In the genomic region with DNA sequence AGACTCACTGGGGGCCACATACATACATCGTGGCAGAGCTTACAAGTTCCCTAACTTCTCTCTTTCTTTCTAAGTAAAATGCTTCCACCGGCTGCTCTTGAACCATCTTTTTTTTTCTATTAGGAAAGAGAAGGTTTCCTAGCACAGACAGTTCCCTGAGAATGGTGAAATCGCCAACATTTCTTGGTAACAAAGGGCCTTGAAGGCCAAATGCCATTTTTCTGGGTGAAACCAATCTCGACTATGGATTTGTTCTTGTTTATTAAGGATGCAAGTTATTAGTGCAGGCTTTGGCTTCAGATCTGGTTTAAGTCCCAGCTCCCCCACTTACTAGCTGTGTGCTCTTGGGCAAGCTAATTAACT, we compare ENCODE assay signal across 12 cellular contexts. TPM values are rescaled to one million over a fixed set of nuclear protein-coding genes. Genes with fewer than 3 reads are reported as not detected.
DNase-seq lines count a peak whose midpoint lies in the region; ATAC-seq and TF ChIP-seq lines count a peak whose summit lies in the region.
"Had no signal": no experiment of that assay in that cellular context is flagged by ENCODE, and none has a peak within 500 bp of the region (broad histone marks: within the 10 kb centered on the region; RNA-seq: fewer than 3 reads in every experiment).

No MANE protein-coding gene starts in this region.

- H3K36me3 Mint-ChIP-seq in activated CD4-positive, alpha-beta memory T cell treated with anti-CD3 and anti-CD28 coated beads for 36 hours: no peaks in the 10 kb centered on the region
- H3K36me3 Mint-ChIP-seq in activated CD4-positive, alpha-beta memory T cell treated with anti-CD3 and anti-CD28 coated beads, Interleukin-2, amount 10 ng/mL, durations not matched to agents 7 days and 5 days (ENCODE audit: low read depth): no peaks in the 10 kb centered on the region
- peaks cover 5% of the 10 kb centered on the region for H3K36me3 Mint-ChIP-seq in brain

- CTCF ChIA-PET in activated CD4-positive, alpha-beta memory T cell treated with anti-CD3 and anti-CD28 coated beads for 36 hours (lab: Charles Lee): no interaction called here
- CTCF ChIA-PET in activated CD4-positive, alpha-beta memory T cell treated with anti-CD3 and anti-CD28 coated beads, Interleukin-2, amount 10 ng/mL, durations not matched to agents 7 days and 5 days (lab: Charles Lee): no interaction called here

- peaks cover 5% of the 10 kb centered on the region for H3K27me3 Mint-ChIP-seq in activated CD4-positive, alpha-beta memory T cell treated with anti-CD3 and anti-CD28 coated beads for 36 hours
- peaks cover 10% of the 10 kb centered on the region for H3K27me3 Mint-ChIP-seq in activated CD4-positive, alpha-beta memory T cell treated with anti-CD3 and anti-CD28 coated beads, Interleukin-2, amount 10 ng/mL, durations not matched to agents 7 days and 5 days
- H3K27me3 Mint-ChIP-seq in brain: peaks cover 8% of the 10 kb centered on the region
- H3K27me3 Mint-ChIP-seq: progenitor cell of endocrine pancreas had no signal

- DNase-seq in activated CD4-positive, alpha-beta memory T cell treated with anti-CD3 and anti-CD28 coated beads for 36 hours: no peak
- DNase-seq in activated CD4-positive, alpha-beta memory T cell treated with anti-CD3 and anti-CD28 coated beads, Interleukin-2, amount 10 ng/mL, durations not matched to agents 7 days and 5 days: no peak
- DNase-seq in thoracic aorta (ENCODE audit: low spot score) (no peak), retina (no peak)
- no peak for DNase-seq in activated CD4-positive, alpha-beta T cell treated with anti-CD3 and anti-CD28 coated beads, Interleukin-2, amount 50 U/mL, for 1 hour
- DNase-seq: activated CD4-positive, alpha-beta T cell treated with anti-CD3 and anti-CD28 coated beads, Interleukin-2, amount 10 ng/mL, durations not matched to agents 24 days and 14 days had no signal

- H3K4me1 Mint-ChIP-seq in activated CD4-positive, alpha-beta memory T cell treated with anti-CD3 and anti-CD28 coated beads for 36 hours (ENCODE audit: low read depth): peaks cover 20% of the 10 kb centered on the region
- peaks cover 15% of the 10 kb centered on the region for H3K4me1 Mint-ChIP-seq in activated CD4-positive, alpha-beta memory T cell treated with anti-CD3 and anti-CD28 coated beads, Interleukin-2, amount 10 ng/mL, durations not matched to agents 7 days and 5 days
- peaks cover 71% of the 10 kb centered on the region for H3K4me1 Mint-ChIP-seq in brain

- intact Hi-C loops in activated CD4-positive, alpha-beta memory T cell treated with anti-CD3 and anti-CD28 coated beads for 36 hours (cut with micrococcal nuclease): loop anchor here (5.0 kb wide), 1 partner anchor 123 kb away; no protein-coding TSS in a partner anchor

- H3K9me3 ChIP-seq in muscle layer of duodenum (ENCODE audit: control insufficient read depth in 1 of 2, low read length in 2 of 2) (no peaks in the 10 kb centered on the region), thoracic aorta (no peaks in the 10 kb centered on the region)

- ATAC-seq in thoracic aorta (ENCODE audit: insufficient number of reproducible peaks, low FRiP score, low read depth) (no peak), GM18505 (IDR thresholded peaks at IDR 0.05; ENCODE audit: unreplicated experiment) (no peak)

- no peak for TF ChIP-seq CTCF in brain (conservative IDR thresholded peaks at IDR 0.05)
- no peak for TF ChIP-seq CTCF in thoracic aorta (IDR thresholded peaks at IDR 0.05)

- H3K9me3 Mint-ChIP-seq in activated CD4-positive, alpha-beta memory T cell treated with anti-CD3 and anti-CD28 coated beads for 36 hours: no peaks in the 10 kb centered on the region
- no peaks in the 10 kb centered on the region for H3K9me3 Mint-ChIP-seq in activated CD4-positive, alpha-beta memory T cell treated with anti-CD3 and anti-CD28 coated beads, Interleukin-2, amount 10 ng/mL, durations not matched to agents 7 days and 5 days
- peaks cover 0 to 8% (median 0%) of the 10 kb centered on the region in 5 experiments for H3K9me3 Mint-ChIP-seq in brain
- H3K9me3 Mint-ChIP-seq: activated CD4-positive, alpha-beta T cell treated with anti-CD3 and anti-CD28 coated beads, Interleukin-2, amount 10 ng/mL, durations not matched to agents 24 days and 14 days; dendritic cell treated with granulocyte-macrophage colony-stimulating factor and Interleukin-4, amounts not matched to agents 40 ng/mL and 50 ng/mL, for 4 days had no signal

- H3K27ac ChIP-seq in muscle layer of duodenum (ENCODE audit: low read length): peak overlapping the region; percentile 11
- peak overlapping the region; percentile 83 to 84 for H3K27ac ChIP-seq in thoracic aorta
- H3K27ac ChIP-seq: HL-60 had no signal

- POLR2A ChIA-PET in activated CD4-positive, alpha-beta memory T cell treated with anti-CD3 and anti-CD28 coated beads for 36 hours (lab: Charles Lee): interaction anchor here (1.0 kb wide), 1 partner anchor 20 kb away, joined by 3 read pairs; no protein-coding TSS in a partner anchor
- POLR2A ChIA-PET in activated CD4-positive, alpha-beta memory T cell treated with anti-CD3 and anti-CD28 coated beads, Interleukin-2, amount 10 ng/mL, durations not matched to agents 7 days and 5 days (lab: Charles Lee): no interaction called here

- peak overlapping the region; percentile 51 for H3K27ac Mint-ChIP-seq in activated CD4-positive, alpha-beta memory T cell treated with anti-CD3 and anti-CD28 coated beads for 36 hours
- no peak overlapping the region for H3K27ac Mint-ChIP-seq in activated CD4-positive, alpha-beta memory T cell treated with anti-CD3 and anti-CD28 coated beads, Interleukin-2, amount 10 ng/mL, durations not matched to agents 7 days and 5 days
- peak overlapping the region in 3 of 5 experiments; percentile 32 to 87 (median 87) for H3K27ac Mint-ChIP-seq in brain
- H3K27ac Mint-ChIP-seq: progenitor cell of endocrine pancreas had no signal

- H3K4me3 ChIP-seq in muscle layer of duodenum (ENCODE audit: low read depth in 1 of 2, low read length in 2 of 2): peak overlapping the region; percentile 14 to 54
- peak overlapping the region; percentile 78 for H3K4me3 ChIP-seq in thoracic aorta

- H3K36me3 ChIP-seq in muscle layer of duodenum (ENCODE audit: control insufficient read depth in 1 of 2, insufficient read depth in 2 of 2, low read length in 2 of 2) (peaks cover 0 to 6% of the 10 kb centered on the region in 2 donors), thoracic aorta (peaks cover 42% of the 10 kb centered on the region)

- TF ChIP-seq POLR2A in GM18505 (IDR thresholded peaks at IDR 0.05; ENCODE audit: borderline replicate concordance, extremely low read depth, insufficient read depth, insufficient read length): no peak

- H3K27me3 ChIP-seq in muscle layer of duodenum (ENCODE audit: low read depth, low read length) (no peaks in the 10 kb centered on the region), thoracic aorta (replicated peaks; ENCODE audit: insufficient read depth) (no peaks in the 10 kb centered on the region)

- H3K4me3 Mint-ChIP-seq in activated CD4-positive, alpha-beta memory T cell treated with anti-CD3 and anti-CD28 coated beads for 36 hours: no peak overlapping the region
- H3K4me3 Mint-ChIP-seq in activated CD4-positive, alpha-beta memory T cell treated with anti-CD3 and anti-CD28 coated beads, Interleukin-2, amount 10 ng/mL, durations not matched to agents 7 days and 5 days: no peak overlapping the region
- H3K4me3 Mint-ChIP-seq in brain: peak overlapping the region in 3 of 5 experiments; percentile 45 to 75 (median 70)
- H3K4me3 Mint-ChIP-seq: activated CD4-positive, alpha-beta T cell treated with anti-CD3 and anti-CD28 coated beads, Interleukin-2, amount 10 ng/mL, durations not matched to agents 24 days and 14 days; dendritic cell treated with granulocyte-macrophage colony-stimulating factor and Interleukin-4, amounts not matched to agents 40 ng/mL and 50 ng/mL, for 4 days had no signal

- H3K4me1 ChIP-seq in muscle layer of duodenum (ENCODE audit: control insufficient read depth in 1 of 2, insufficient read depth in 2 of 2, low read length in 2 of 2) (peaks cover 0 to 6% of the 10 kb centered on the region in 2 donors), thoracic aorta (ENCODE audit: control insufficient read depth in 1 of 2, low read depth in 2 of 2) (peaks cover 34 to 49% of the 10 kb centered on the region in 2 donors)

RNA-seq across cellular contexts. Expression of gene LMCD1, which starts 3.0 kb away (rescaled TPM):
- total RNA-seq in activated CD4-positive, alpha-beta memory T cell treated with anti-CD3 and anti-CD28 coated beads for 36 hours: 1 to 10 TPM; 3.5 to 3.8 TPM
- 1 to 10 TPM; 3.0 to 4.3 TPM for total RNA-seq in activated CD4-positive, alpha-beta memory T cell treated with anti-CD3 and anti-CD28 coated beads, Interleukin-2, amount 10 ng/mL, durations not matched to agents 7 days and 5 days
- polyA plus RNA-seq in brain (ENCODE audit: insufficient read depth, low read depth, low replicate concordance): 8.8 TPM
- total RNA-seq in thoracic aorta: 100 to 1,000 TPM; 813 to 852 TPM

Comparison
In these comparisons a context has a peak if more than half of its experiments do, and no peak if none do; other contexts are left out.
1. H3K4me3 Mint-ChIP-seq: peak in brain (3 of 5); none in activated CD4-positive, alpha-beta memory T cell treated with anti-CD3 and anti-CD28 coated beads for 36 hours (single experiment) and activated CD4-positive, alpha-beta memory T cell treated with anti-CD3 and anti-CD28 coated beads, Interleukin-2, amount 10 ng/mL, durations not matched to agents 7 days and 5 days (single experiment).
2. RNA of gene LMCD1, which starts 3.0 kb away (total RNA-seq): 813 to 852 TPM in thoracic aorta; 3.0 to 4.3 TPM in activated CD4-positive, alpha-beta memory T cell treated with anti-CD3 and anti-CD28 coated beads, Interleukin-2, amount 10 ng/mL, durations not matched to agents 7 days and 5 days and 3.5 to 3.8 TPM in activated CD4-positive, alpha-beta memory T cell treated with anti-CD3 and anti-CD28 coated beads for 36 hours; every median in the first group is over 100 times any median in the second.